In genomic region chr11:3091846-3092602, GRCh38 we compare ENCODE assay signal across 8 cellular contexts. TPM values are rescaled to one million over a fixed set of nuclear protein-coding genes. Genes with fewer than 3 reads are reported as not detected.
DNase-seq lines count a peak whose midpoint lies in the region; ATAC-seq lines count a peak whose summit lies in the region.

No MANE protein-coding gene starts in this region.

- H3K27ac ChIP-seq in caudate nucleus (ENCODE audit: low read depth, low read length), result no peak overlapping the region

- ATAC-seq in activated CD4-positive, CD25-positive, alpha-beta regulatory T cell treated with anti-CD3 and anti-CD28 coated beads, Interleukin-2, amount 50 U/mL, for 24 hours, result peak; percentile 67 to 75
- peak; percentile 95 for ATAC-seq in left lobe of liver
- ATAC-seq in HG03571 (IDR thresholded peaks at IDR 0.05; ENCODE audit: unreplicated experiment), result no peak

- DNase-seq in DMS53 (lab: John Stamatoyannopoulos, UW), result peak; percentile 83
- peak; percentile 51 for DNase-seq in HCEC 1CT
- peak; percentile 65 for DNase-seq in NCI-H2171 treated with DMSO at 0.1 percent for 48 hours (lab: John Stamatoyannopoulos, UW)
- peak in 55 of 61 donors; percentile 13 to 68 (median 33) for DNase-seq in caudate nucleus (lab: John Stamatoyannopoulos, UW)
- peak; percentile 79 for DNase-seq in left lobe of liver (ENCODE audit: low spot score)
- peak; percentile 20 to 64 (median 51) for DNase-seq in stimulated activated CD4-positive, alpha-beta T cell treated with anti-CD3 and anti-CD28 coated beads, TNF-alpha, amount 100 ng/mL, for 1 hour (ENCODE audit: low read depth in 3 of 3, low spot score in 1 of 3)

RNA-seq across cellular contexts. Expression of gene CARS1, which starts 34.8 kb away (rescaled TPM):
- total RNA-seq in left lobe of liver, result 21.0 TPM

Comparison
In these comparisons a context has a peak if more than half of its experiments do, and no peak if none do; other contexts are left out.
1. DNase-seq: peak in every context shown above with its lines; median percentile 83 in DMS53; 79 in left lobe of liver; 65 in NCI-H2171 treated with DMSO at 0.1 percent for 48 hours; 51 in HCEC 1CT; 51 in stimulated activated CD4-positive, alpha-beta T cell treated with anti-CD3 and anti-CD28 coated beads, TNF-alpha, amount 100 ng/mL, for 1 hour; 33 in caudate nucleus.